1 cellular context compared by ENCODE assay signal in the genomic region with DNA sequence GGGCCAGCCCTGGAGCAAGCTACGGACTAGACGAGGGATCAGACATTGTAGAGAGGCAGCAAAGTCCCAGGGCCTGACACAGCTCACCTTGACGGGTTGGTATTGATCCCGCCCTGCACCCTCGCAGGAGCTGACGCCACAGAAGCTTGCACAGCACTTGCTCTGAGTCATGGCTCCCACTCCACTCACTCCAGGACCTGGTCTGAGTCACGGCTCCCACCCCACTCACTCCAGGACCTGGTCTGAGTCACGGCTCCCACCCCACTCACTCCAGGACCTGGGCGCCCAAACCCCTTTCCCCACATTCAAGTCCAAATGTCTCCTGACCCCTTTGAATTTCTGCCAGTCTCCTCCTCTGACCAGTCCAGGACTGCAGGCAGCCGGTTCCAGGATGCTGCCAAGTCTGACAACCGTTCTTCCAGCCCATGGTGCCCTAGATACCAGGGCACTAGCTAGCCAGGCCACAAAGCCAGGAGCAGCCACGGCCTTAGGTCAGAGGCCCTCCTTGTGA.
TF ChIP-seq lines count a peak whose summit lies in the region.

No MANE protein-coding gene starts in this region.

TF ChIP-seq in WTC11, 78 proteins besides CTCF, POLR2A, EP300 and RAD21 (continued from another document):
- TF ChIP-seq FOXP4 (CRISPR knock-in tag; IDR thresholded peaks at IDR 0.05) (no peak), ESRRA (CRISPR knock-in tag; IDR thresholded peaks at IDR 0.05; ENCODE audit: borderline replicate concordance) (no peak), ZNF263 (CRISPR knock-in tag; IDR thresholded peaks at IDR 0.05; ENCODE audit: low read depth) (no peak), GABPB1 (CRISPR knock-in tag; IDR thresholded peaks at IDR 0.05) (no peak)
